Comparison of ENCODE assay signal across 6 cellular contexts in the genomic region with DNA sequence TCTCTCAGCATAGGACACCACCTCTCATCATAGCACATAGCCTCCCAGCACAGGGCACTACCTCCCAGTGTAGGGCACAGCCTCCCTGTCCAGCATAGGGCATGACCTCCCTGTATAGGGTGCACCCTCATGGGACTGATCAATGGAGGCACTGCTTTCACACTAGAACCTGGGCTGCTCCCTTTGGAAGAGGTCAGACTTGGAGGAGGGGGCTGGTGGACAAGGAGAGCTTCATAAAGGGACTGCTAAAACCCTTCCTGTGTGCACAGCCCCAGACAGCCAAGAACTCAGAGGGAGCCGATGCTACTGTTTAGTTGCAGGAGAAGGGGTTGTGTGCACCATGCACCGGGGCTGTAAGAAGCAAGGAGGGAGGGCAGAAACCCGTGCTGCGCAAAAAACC. TPM values are rescaled to one million over a fixed set of nuclear protein-coding genes. Genes with fewer than 3 reads are reported as not detected.
"Had no signal": no experiment of that assay in that cellular context is flagged by ENCODE, and none has a peak within 500 bp of the region (broad histone marks: within the 10 kb centered on the region; RNA-seq: fewer than 3 reads in every experiment).

No MANE protein-coding gene starts in this region.

- H3K27ac Mint-ChIP-seq: GM23338, H9, IgD-negative memory B cell had no signal

- DNase-seq: H9, HCEC 1CT, KBM-7 had no signal

- H3K4me1 Mint-ChIP-seq: H9, IgD-negative memory B cell had no signal

- H3K36me3 Mint-ChIP-seq: IgD-negative memory B cell had no signal

- H3K4me3 Mint-ChIP-seq: GM23338, H9, IgD-negative memory B cell had no signal

- H3K27me3 Mint-ChIP-seq: IgD-negative memory B cell had no signal

- H3K9me3 Mint-ChIP-seq: GM23338, H9, IgD-negative memory B cell had no signal

- ATAC-seq: GM23338 had no signal

RNA-seq across cellular contexts. Expression of gene CST4, which starts 21.9 kb away (rescaled TPM):
- total RNA-seq: GM23338, H1, H9 had no signal
